In the genomic region with DNA sequence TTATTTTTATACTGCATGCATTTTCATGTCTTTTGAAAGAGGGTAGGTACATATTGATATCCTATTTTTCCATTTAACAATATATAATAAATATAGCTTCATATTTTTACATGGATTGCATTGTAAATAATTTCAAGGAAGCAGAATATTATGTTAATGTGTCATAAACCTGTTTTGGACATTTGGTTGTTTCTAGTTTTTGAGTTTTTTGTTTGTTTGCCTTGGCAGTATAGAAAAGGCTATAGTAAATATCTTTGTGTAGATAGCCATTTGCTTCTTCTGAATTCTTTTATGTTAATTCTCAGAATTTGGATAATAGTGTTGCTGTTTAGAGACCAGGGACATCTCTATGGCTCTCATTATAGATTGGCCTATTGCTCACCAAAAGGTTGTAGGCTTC, we compare ENCODE assay signal across 20 cellular contexts.
DNase-seq lines count a peak whose midpoint lies in the region; ATAC-seq, FAIRE-seq and TF ChIP-seq lines count a peak whose summit lies in the region.
"Had no signal": no experiment of that assay in that cellular context is flagged by ENCODE, and none has a peak within 500 bp of the region (broad histone marks: within the 10 kb centered on the region; RNA-seq: fewer than 3 reads in every experiment).

No MANE protein-coding gene starts in this region.

- no peak overlapping the region for H3K4me3 ChIP-seq in A549
- no peak overlapping the region for H3K4me3 ChIP-seq in PC-9
- no peak overlapping the region for H3K4me3 ChIP-seq in pancreas
- H3K4me3 ChIP-seq in uterus: no peak overlapping the region
- H3K4me3 ChIP-seq: BLaER1 had no signal

- TF ChIP-seq CTCF in A549 (IDR thresholded peaks at IDR 0.05) (no peak), PC-9 (conservative IDR thresholded peaks at IDR 0.05) (no peak), pancreas (IDR thresholded peaks at IDR 0.05) (no peak), uterus (IDR thresholded peaks at IDR 0.05) (no peak)

- DNase-seq in A549 (ENCODE audit: low read depth in 1 of 2, low spot score in 1 of 2) (no peak), PC-9 (peak in 1 of 2 experiments; percentile 56), pancreas (no peak), uterus (no peak), DMS53 (lab: John Stamatoyannopoulos, UW) (no peak)
- DNase-seq: ACHN; BE2C; C1 segment of cervical spinal cord; CD4-positive, alpha-beta memory T cell; CD4-positive, CD25-positive, alpha-beta regulatory T cell; CD8-positive, alpha-beta memory T cell; COR-L47; DMS 273 treated with DMSO at 0.1 percent for 48 hours; DMS153; GF-D8 had no signal

- H3F3A ChIP-seq in PC-9 (ENCODE audit: insufficient read depth, low read depth): peaks cover 4% of the 10 kb centered on the region; the same call in 1 of the 2 replicates

- CTCF ChIA-PET in A549 (lab: Yijun Ruan, JAX): no interaction called here
- CTCF ChIA-PET in PC-9 (lab: Charles Lee): no interaction called here

- no peak overlapping the region for H2AFZ ChIP-seq in PC-9

- TF ChIP-seq RAD21 in A549 (conservative IDR thresholded peaks at IDR 0.05 in 1 of 2, IDR thresholded peaks at IDR 0.05 in 1 of 2): no peak

- H3K27me3 ChIP-seq in PC-9 (ENCODE audit: insufficient read depth, low read depth) (no peaks in the 10 kb centered on the region), pancreas (no peaks in the 10 kb centered on the region), uterus (no peaks in the 10 kb centered on the region)
- H3K27me3 ChIP-seq: BE2C, BLaER1 had no signal

- POLR2A ChIA-PET in A549 (lab: Yijun Ruan, JAX) (no interaction called here), PC-9 (lab: Charles Lee; ENCODE audit: unreplicated experiment) (interaction anchor here (0.6 kb wide), 1 partner anchor 47 kb away, joined by 4 read pairs; no protein-coding TSS in a partner anchor)

- H3K27ac ChIP-seq in A549 (no peak overlapping the region), PC-9 (0 out of 2 replicates have a peak overlapping the region, but pooled peaks have one; percentile 6), pancreas (no peak overlapping the region), uterus (no peak overlapping the region)
- H3K27ac ChIP-seq: 22Rv1, BLaER1 had no signal

- no peaks in the 10 kb centered on the region for H3K9me2 ChIP-seq in PC-9 (ENCODE audit: insufficient read depth)

- intact Hi-C loops in PC-9 (cut with micrococcal nuclease; ENCODE audit: unreplicated experiment): no loop called here
- intact Hi-C loops in pancreas (cut with DNase I): no loop called here
- intact Hi-C loops in uterus (cut with DNase I; ENCODE audit: low total_unique reads): no loop called here

- H3K36me3 ChIP-seq in PC-9 (ENCODE audit: low read depth) (no peaks in the 10 kb centered on the region), pancreas (no peaks in the 10 kb centered on the region), uterus (no peaks in the 10 kb centered on the region)
- H3K36me3 ChIP-seq: BE2C, BLaER1 had no signal

- H4K20me1 ChIP-seq in PC-9 (ENCODE audit: insufficient read depth): no peaks in the 10 kb centered on the region
- H4K20me1 ChIP-seq: BLaER1 had no signal

- BruUV-seq in PC-9 (replicated peaks; lab: Mats Ljungman, UMichigan): no TSS peak

- H3K4me2 ChIP-seq in A549 (peak overlapping the region; percentile 17; the same call in 2 of the 3 replicates), PC-9 (peak overlapping the region; percentile 32)
- H3K4me2 ChIP-seq: BLaER1 had no signal

- H3K4me1 ChIP-seq in A549 (peaks cover 48% of the 10 kb centered on the region), PC-9 (replicated peaks; ENCODE audit: insufficient read depth) (peaks cover 36% of the 10 kb centered on the region), pancreas (peaks cover 15 to 22% (median 21%) of the 10 kb centered on the region in 3 donors), uterus (peaks cover 0 to 5% of the 10 kb centered on the region in 2 donors)
- H3K4me1 ChIP-seq: BE2C, BLaER1 had no signal

- no peaks in the 10 kb centered on the region for H3K9me3 ChIP-seq in A549
- peaks cover 3% of the 10 kb centered on the region for H3K9me3 ChIP-seq in PC-9 (ENCODE audit: insufficient read depth, low read depth)
- no peaks in the 10 kb centered on the region for H3K9me3 ChIP-seq in pancreas
- H3K9me3 ChIP-seq in uterus: no peaks in the 10 kb centered on the region
- H3K9me3 ChIP-seq: BE2C, BLaER1 had no signal

- TF ChIP-seq EP300 in A549 (IDR thresholded peaks at IDR 0.05): no peak

- no peak for TF ChIP-seq POLR2A in A549 (IDR thresholded peaks at IDR 0.05; ENCODE audit: low read length)
- no peak for TF ChIP-seq POLR2A in uterus (IDR thresholded peaks at IDR 0.05)

- ATAC-seq in A549 (no peak), pancreas (no peak)

- FAIRE-seq in A549 (lab: Jason Lieb, UNC) (no peak), pancreas (lab: Jason Lieb, UNC) (peak; percentile 56)
- FAIRE-seq: G401.6, GM12891, GM19239 had no signal

- no peaks in the 10 kb centered on the region for H3K79me2 ChIP-seq in PC-9 (ENCODE audit: low read depth)

TF ChIP-seq in A549, 52 proteins besides CTCF, POLR2A, EP300 and RAD21:
- TF ChIP-seq TFCP2L1 (CRISPR knock-in tag; IDR thresholded peaks at IDR 0.05): no peak
- TF ChIP-seq JUNB (IDR thresholded peaks at IDR 0.05): 0 out of 2 replicates have a peak, but pooled peaks have one; percentile 24
